In the genomic region with DNA sequence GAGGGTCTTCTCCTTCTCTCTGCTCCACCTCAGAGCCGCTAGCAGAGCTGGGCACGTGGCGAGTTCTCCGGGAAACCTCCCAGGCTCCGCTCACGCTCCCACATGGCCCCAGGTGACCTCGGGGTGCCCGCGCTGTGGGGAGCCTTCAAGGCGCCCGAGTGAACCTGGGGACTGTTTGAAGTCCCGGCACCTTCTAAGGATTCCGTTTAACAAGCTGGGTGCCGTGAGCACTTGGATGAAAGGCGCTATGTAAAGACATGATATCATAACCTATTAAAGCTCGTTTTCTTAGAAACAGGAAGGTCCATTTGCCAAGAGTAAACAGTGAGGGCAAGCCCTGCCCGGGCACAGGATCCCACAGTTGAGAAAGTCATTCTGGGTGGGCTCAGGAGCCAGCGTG, we compare ENCODE assay signal across 2 cellular contexts.
TF ChIP-seq lines count a peak whose summit lies in the region.

No MANE protein-coding gene starts in this region.

TF ChIP-seq in endothelial cell of umbilical vein, 7 proteins besides CTCF, POLR2A, EP300 and RAD21 (continued from another document):
- TF ChIP-seq FOS (IDR thresholded peaks at IDR 0.05; ENCODE audit: borderline replicate concordance, insufficient read depth, low read length) = no peak

TF ChIP-seq in SK-N-SH treated with all-trans-retinoic acid at 6 μM for 48 hours, 23 proteins besides CTCF, POLR2A, EP300 and RAD21 (continued from another document):
- TF ChIP-seq, protein P1, sequence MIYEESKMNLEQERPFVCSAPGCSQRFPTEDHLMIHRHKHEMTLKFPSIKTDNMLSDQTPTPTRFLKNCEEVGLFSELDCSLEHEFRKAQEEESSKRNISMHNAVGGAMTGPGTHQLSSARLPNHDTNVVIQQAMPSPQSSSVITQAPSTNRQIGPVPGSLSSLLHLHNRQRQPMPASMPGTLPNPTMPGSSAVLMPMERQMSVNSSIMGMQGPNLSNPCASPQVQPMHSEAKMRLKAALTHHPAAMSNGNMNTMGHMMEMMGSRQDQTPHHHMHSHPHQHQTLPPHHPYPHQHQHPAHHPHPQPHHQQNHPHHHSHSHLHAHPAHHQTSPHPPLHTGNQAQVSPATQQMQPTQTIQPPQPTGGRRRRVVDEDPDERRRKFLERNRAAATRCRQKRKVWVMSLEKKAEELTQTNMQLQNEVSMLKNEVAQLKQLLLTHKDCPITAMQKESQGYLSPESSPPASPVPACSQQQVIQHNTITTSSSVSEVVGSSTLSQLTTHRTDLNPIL (CRISPR knock-in tag; IDR thresholded peaks at IDR 0.05; ENCODE audit: low read depth) = no peak
- no peak for TF ChIP-seq CSDC2 (CRISPR knock-in tag; IDR thresholded peaks at IDR 0.05)
- no peak for TF ChIP-seq ARNTL (CRISPR knock-in tag; IDR thresholded peaks at IDR 0.05; ENCODE audit: borderline replicate concordance, low read depth)
- no peak for TF ChIP-seq ESRRG (CRISPR knock-in tag; IDR thresholded peaks at IDR 0.05)
- no peak for TF ChIP-seq TOX (CRISPR knock-in tag; IDR thresholded peaks at IDR 0.05; ENCODE audit: borderline replicate concordance)
- TF ChIP-seq RARB (CRISPR knock-in tag; IDR thresholded peaks at IDR 0.05) = no peak
- TF ChIP-seq, protein P2, sequence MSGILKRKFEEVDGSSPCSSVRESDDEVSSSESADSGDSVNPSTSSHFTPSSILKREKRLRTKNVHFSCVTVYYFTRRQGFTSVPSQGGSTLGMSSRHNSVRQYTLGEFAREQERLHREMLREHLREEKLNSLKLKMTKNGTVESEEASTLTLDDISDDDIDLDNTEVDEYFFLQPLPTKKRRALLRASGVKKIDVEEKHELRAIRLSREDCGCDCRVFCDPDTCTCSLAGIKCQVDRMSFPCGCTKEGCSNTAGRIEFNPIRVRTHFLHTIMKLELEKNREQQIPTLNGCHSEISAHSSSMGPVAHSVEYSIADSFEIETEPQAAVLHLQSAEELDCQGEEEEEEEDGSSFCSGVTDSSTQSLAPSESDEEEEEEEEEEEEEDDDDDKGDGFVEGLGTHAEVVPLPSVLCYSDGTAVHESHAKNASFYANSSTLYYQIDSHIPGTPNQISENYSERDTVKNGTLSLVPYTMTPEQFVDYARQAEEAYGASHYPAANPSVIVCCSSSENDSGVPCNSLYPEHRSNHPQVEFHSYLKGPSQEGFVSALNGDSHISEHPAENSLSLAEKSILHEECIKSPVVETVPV (CRISPR knock-in tag; IDR thresholded peaks at IDR 0.05) = no peak
- no peak for TF ChIP-seq SNAI2 (CRISPR knock-in tag; IDR thresholded peaks at IDR 0.05)
